Comparison of ENCODE assay signal across 35 cellular contexts in genomic region chr12:125357561-125357960, GRCh38.
"Had no signal": no experiment of that assay in that cellular context is flagged by ENCODE, and none has a peak within 500 bp of the region (broad histone marks: within the 10 kb centered on the region; RNA-seq: fewer than 3 reads in every experiment).

No MANE protein-coding gene starts in this region.

- H3K9me3 ChIP-seq: MG63 had no signal

- H3K27me3 ChIP-seq: MG63 had no signal

- H3K4me3 ChIP-seq: MG63 had no signal

- H3K4me2 ChIP-seq: KMS-11 had no signal

- H3K9ac ChIP-seq: KMS-11 had no signal

- DNase-seq: Karpas-422, Kasumi-1, KG1, MG63, MM.1S, MV-4-11, NCI-H1048, NCI-H1092, NCI-H1092 treated with DMSO at 0.1 percent for 48 hours, NCI-H1105, NCI-H1105 treated with DMSO at 0.1 percent for 48 hours, NCI-H1417, NCI-H1417 treated with DMSO at 0.1 percent for 48 hours, NCI-H1436, NCI-H1436 treated with DMSO at 0.1 percent for 48 hours, NCI-H146, NCI-H1694, NCI-H1694 treated with DMSO at 0.1 percent for 48 hours, NCI-H187, NCI-H187 treated with DMSO at 0.1 percent for 48 hours, NCI-H1930, NCI-H2029, NCI-H2029 treated with DMSO at 0.1 percent for 48 hours, NCI-H2081, NCI-H2081 treated with DMSO at 0.1 percent for 48 hours, NCI-H2107, NCI-H2171, NCI-H2171 treated with DMSO at 0.1 percent for 48 hours, NCI-H2227 treated with DMSO at 0.1 percent for 48 hours, NCI-H226, NCI-H345, NCI-H446, NCI-H446 treated with DMSO at 0.1 percent for 48 hours, NCI-H510A had no signal

- H3K36me3 ChIP-seq: MG63 had no signal

- H3K27ac ChIP-seq: KMS-11 had no signal
